Comparison of ENCODE assay signal across 10 cellular contexts in the genomic region with DNA sequence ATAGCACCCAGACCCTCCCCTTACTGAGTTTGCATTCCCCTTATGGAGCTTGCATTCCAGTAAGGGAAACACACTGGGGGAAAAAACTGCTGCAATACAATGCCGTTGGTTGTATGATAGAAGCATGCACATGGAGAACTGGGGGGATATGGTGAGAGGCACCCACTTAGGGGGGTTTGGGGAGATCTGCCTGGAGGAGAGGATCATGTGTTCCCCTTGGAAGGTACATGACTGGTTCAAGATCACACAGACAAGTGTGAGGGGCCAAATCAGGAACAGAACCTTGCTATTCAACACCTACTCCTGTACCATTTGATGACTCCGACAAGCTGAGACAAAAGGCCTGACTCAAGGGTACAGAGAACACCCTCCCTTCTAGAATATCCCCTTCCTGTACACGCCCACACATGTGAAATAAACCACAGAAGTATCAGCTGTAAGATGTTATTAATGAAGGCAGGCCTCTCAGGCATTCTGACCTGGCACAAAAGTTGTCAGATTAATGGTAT.
DNase-seq lines count a peak whose midpoint lies in the region; ATAC-seq and TF ChIP-seq lines count a peak whose summit lies in the region.
"Had no signal": no experiment of that assay in that cellular context is flagged by ENCODE, and none has a peak within 500 bp of the region (broad histone marks: within the 10 kb centered on the region; RNA-seq: fewer than 3 reads in every experiment).

No MANE protein-coding gene starts in this region.

- CTCF ChIA-PET in activated naive CD4-positive, alpha-beta T cell treated with anti-CD3 and anti-CD28 coated beads, Interleukin-2, amount 10 ng/mL, durations not matched to agents 7 days and 5 days (lab: Charles Lee) = interaction anchor here (1.4 kb wide), 1 partner anchor 116 kb away, joined by 4 read pairs; no protein-coding TSS in a partner anchor

- no peaks in the 10 kb centered on the region for H3K36me3 ChIP-seq in SK-N-MC (ENCODE audit: insufficient read depth, low read length)
- H3K36me3 ChIP-seq in spleen = no peaks in the 10 kb centered on the region

- no peak for DNase-seq in activated naive CD4-positive, alpha-beta T cell treated with anti-CD3 and anti-CD28 coated beads, Interleukin-2, amount 50 U/mL, for 72 hours (ENCODE audit: low spot score in 2 of 2)
- no peak for DNase-seq in activated naive CD4-positive, alpha-beta T cell treated with anti-CD3 and anti-CD28 coated beads, Interleukin-2, amount 10 ng/mL, durations not matched to agents 7 days and 5 days
- DNase-seq in SK-N-MC (ENCODE audit: low read depth, low spot score) = peak; percentile 5
- no peak for DNase-seq in stimulated activated effector memory CD8-positive, alpha-beta T cell treated with anti-CD3 and anti-CD28 coated beads, Interleukin-12 subunit alpha, Interleukin-12 subunit beta, amount 100 ng/mL, for 72 hours (ENCODE audit: low spot score in 2 of 2)
- DNase-seq in spleen = no peak
- no peak for DNase-seq in pons (ENCODE audit: low spot score)
- no peak for DNase-seq in activated CD4-positive, CD25-positive, alpha-beta regulatory T cell treated with anti-CD3 and anti-CD28 coated beads, Interleukin-2, amount 50 U/mL, for 72 hours

- no peak overlapping the region for H3K4me3 Mint-ChIP-seq in activated naive CD4-positive, alpha-beta T cell treated with anti-CD3 and anti-CD28 coated beads, Interleukin-2, amount 10 ng/mL, durations not matched to agents 7 days and 5 days
- no peak overlapping the region for H3K4me3 Mint-ChIP-seq in stimulated activated effector memory CD8-positive, alpha-beta T cell treated with anti-CD3 and anti-CD28 coated beads, Interleukin-12 subunit alpha, Interleukin-12 subunit beta, amount 100 ng/mL, for 72 hours
- H3K4me3 Mint-ChIP-seq: activated naive CD4-positive, alpha-beta T cell treated with anti-CD3 and anti-CD28 coated beads, Interleukin-2, amount 50 U/mL, for 24 hours; nephron had no signal

- no peaks in the 10 kb centered on the region for H3K4me1 ChIP-seq in spleen

- intact Hi-C loops in spleen (cut with DNase I; ENCODE audit: low total_unique reads) = loop anchor here (10.0 kb wide), 1 partner anchor 259 kb away; no protein-coding TSS in a partner anchor

- H3K4me1 Mint-ChIP-seq in activated naive CD4-positive, alpha-beta T cell treated with anti-CD3 and anti-CD28 coated beads, Interleukin-2, amount 10 ng/mL, durations not matched to agents 7 days and 5 days = peaks cover 5% of the 10 kb centered on the region
- peaks cover 11% of the 10 kb centered on the region for H3K4me1 Mint-ChIP-seq in stimulated activated effector memory CD8-positive, alpha-beta T cell treated with anti-CD3 and anti-CD28 coated beads, Interleukin-12 subunit alpha, Interleukin-12 subunit beta, amount 100 ng/mL, for 72 hours

- no peaks in the 10 kb centered on the region for H3K27me3 ChIP-seq in spleen (replicated peaks in 1 of 7)

- H3K9me3 Mint-ChIP-seq in activated naive CD4-positive, alpha-beta T cell treated with anti-CD3 and anti-CD28 coated beads, Interleukin-2, amount 50 U/mL, for 72 hours = no peaks in the 10 kb centered on the region
- no peaks in the 10 kb centered on the region for H3K9me3 Mint-ChIP-seq in activated naive CD4-positive, alpha-beta T cell treated with anti-CD3 and anti-CD28 coated beads, Interleukin-2, amount 10 ng/mL, durations not matched to agents 7 days and 5 days
- no peaks in the 10 kb centered on the region for H3K9me3 Mint-ChIP-seq in stimulated activated effector memory CD8-positive, alpha-beta T cell treated with anti-CD3 and anti-CD28 coated beads, Interleukin-12 subunit alpha, Interleukin-12 subunit beta, amount 100 ng/mL, for 72 hours
- H3K9me3 Mint-ChIP-seq: activated naive CD4-positive, alpha-beta T cell treated with anti-CD3 and anti-CD28 coated beads, Interleukin-2, amount 50 U/mL, for 24 hours; nephron had no signal

- H3K9me3 ChIP-seq in SK-N-MC (ENCODE audit: low read depth, low read length) (no peaks in the 10 kb centered on the region), spleen (no peaks in the 10 kb centered on the region)

- TF ChIP-seq CTCF in spleen (IDR thresholded peaks at IDR 0.05 in 8 of 11, conservative IDR thresholded peaks at IDR 0.05 in 3 of 11) = no peak

- 0 out of 2 replicates have a peak overlapping the region, but pooled peaks have one; percentile 24 for H3K4me3 ChIP-seq in SK-N-MC
- no peak overlapping the region for H3K4me3 ChIP-seq in spleen

- no peak overlapping the region for H3K27ac Mint-ChIP-seq in activated naive CD4-positive, alpha-beta T cell treated with anti-CD3 and anti-CD28 coated beads, Interleukin-2, amount 50 U/mL, for 72 hours
- no peak overlapping the region for H3K27ac Mint-ChIP-seq in activated naive CD4-positive, alpha-beta T cell treated with anti-CD3 and anti-CD28 coated beads, Interleukin-2, amount 10 ng/mL, durations not matched to agents 7 days and 5 days
- no peak overlapping the region for H3K27ac Mint-ChIP-seq in stimulated activated effector memory CD8-positive, alpha-beta T cell treated with anti-CD3 and anti-CD28 coated beads, Interleukin-12 subunit alpha, Interleukin-12 subunit beta, amount 100 ng/mL, for 72 hours
- H3K27ac Mint-ChIP-seq: activated naive CD4-positive, alpha-beta T cell treated with anti-CD3 and anti-CD28 coated beads, Interleukin-2, amount 50 U/mL, for 24 hours; nephron had no signal

- peak; percentile 20 to 46 for ATAC-seq in activated naive CD4-positive, alpha-beta T cell treated with anti-CD3 and anti-CD28 coated beads, Interleukin-2, amount 50 U/mL, for 72 hours
- peak; percentile 78 for ATAC-seq in HG02798 (IDR thresholded peaks at IDR 0.05; ENCODE audit: poor library complexity, unreplicated experiment)
- peak; percentile 79 for ATAC-seq in stimulated activated effector memory CD8-positive, alpha-beta T cell treated with anti-CD3 and anti-CD28 coated beads, Interleukin-12 subunit alpha, Interleukin-12 subunit beta, amount 100 ng/mL, for 72 hours

- H3K27me3 Mint-ChIP-seq in activated naive CD4-positive, alpha-beta T cell treated with anti-CD3 and anti-CD28 coated beads, Interleukin-2, amount 10 ng/mL, durations not matched to agents 7 days and 5 days = peaks cover 4% of the 10 kb centered on the region
- H3K27me3 Mint-ChIP-seq: activated naive CD4-positive, alpha-beta T cell treated with anti-CD3 and anti-CD28 coated beads, Interleukin-2, amount 50 U/mL, for 24 hours had no signal

- H3K27ac ChIP-seq in SK-N-MC (no peak overlapping the region), spleen (no peak overlapping the region)

- H3K36me3 Mint-ChIP-seq in activated naive CD4-positive, alpha-beta T cell treated with anti-CD3 and anti-CD28 coated beads, Interleukin-2, amount 50 U/mL, for 72 hours = no peaks in the 10 kb centered on the region
- no peaks in the 10 kb centered on the region for H3K36me3 Mint-ChIP-seq in activated naive CD4-positive, alpha-beta T cell treated with anti-CD3 and anti-CD28 coated beads, Interleukin-2, amount 10 ng/mL, durations not matched to agents 7 days and 5 days
- H3K36me3 Mint-ChIP-seq in stimulated activated effector memory CD8-positive, alpha-beta T cell treated with anti-CD3 and anti-CD28 coated beads, Interleukin-12 subunit alpha, Interleukin-12 subunit beta, amount 100 ng/mL, for 72 hours = no peaks in the 10 kb centered on the region
- H3K36me3 Mint-ChIP-seq: activated naive CD4-positive, alpha-beta T cell treated with anti-CD3 and anti-CD28 coated beads, Interleukin-2, amount 50 U/mL, for 24 hours had no signal

- H3K9ac ChIP-seq in SK-N-MC (ENCODE audit: insufficient read length) = no peak overlapping the region

- WGBS in spleen, 5 donors = 44 to 61% (median 49%) methylated on average over 3 of the region's 3 CpGs

- no peak for TF ChIP-seq POLR2A in spleen (IDR thresholded peaks at IDR 0.05)
